ENCODE assay signal across 20 cellular contexts in the genomic region with DNA sequence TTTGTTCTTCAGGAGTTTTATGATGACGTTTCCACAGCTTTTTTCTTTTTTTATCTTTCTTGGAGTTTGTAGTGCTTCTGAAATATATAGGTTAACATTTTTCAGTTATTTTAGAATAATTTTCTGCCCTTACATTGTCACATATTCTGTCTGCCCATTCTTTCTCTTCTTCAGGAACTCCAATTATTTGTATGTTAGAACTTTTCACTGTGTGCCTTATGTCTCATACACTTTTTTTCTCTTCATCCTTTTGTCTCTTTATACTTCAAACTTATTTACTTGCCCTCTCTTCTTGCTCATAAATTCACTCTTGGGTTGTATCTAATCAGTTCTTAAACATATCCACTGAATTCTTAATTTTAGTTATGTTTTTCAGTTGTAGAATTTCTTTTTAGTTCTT.
DNase-seq lines count a peak whose midpoint lies in the region; ATAC-seq and TF ChIP-seq lines count a peak whose summit lies in the region.
"Had no signal": no experiment of that assay in that cellular context is flagged by ENCODE, and none has a peak within 500 bp of the region (broad histone marks: within the 10 kb centered on the region; RNA-seq: fewer than 3 reads in every experiment).

No MANE protein-coding gene starts in this region.

- H3K4me3 Mint-ChIP-seq in central memory CD8-positive, alpha-beta T cell = no peak overlapping the region
- H3K4me3 Mint-ChIP-seq in mesothelial cell of epicardium = no peak overlapping the region
- H3K4me3 Mint-ChIP-seq: B cell; CD4-positive, alpha-beta T cell; CD8-positive, alpha-beta T cell had no signal

- peak overlapping the region; percentile 54 for H3K27ac Mint-ChIP-seq in central memory CD8-positive, alpha-beta T cell (ENCODE audit: low read depth)
- no peak overlapping the region for H3K27ac Mint-ChIP-seq in mesothelial cell of epicardium
- H3K27ac Mint-ChIP-seq: B cell; CD4-positive, alpha-beta T cell; CD8-positive, alpha-beta T cell had no signal

- no peak overlapping the region for H3K4me3 ChIP-seq in HEK293 (ENCODE audit: low read depth, low read length)
- H3K4me3 ChIP-seq: BLaER1 treated with 17β-estradiol and CSF1 and Interleukin-3, amounts not matched to agents 10 nM and 100 nM had no signal

- no peak overlapping the region for H3K27ac ChIP-seq in HEK293 (ENCODE audit: extremely low read depth, low read depth, low read length)
- H3K27ac ChIP-seq: BLaER1 treated with 17β-estradiol and CSF1 and Interleukin-3, amounts not matched to agents 10 nM and 100 nM; C4-2B had no signal

- H3K9me3 Mint-ChIP-seq in central memory CD8-positive, alpha-beta T cell = no peaks in the 10 kb centered on the region
- H3K9me3 Mint-ChIP-seq in mesothelial cell of epicardium = peaks cover 24% of the 10 kb centered on the region

- H3K27me3 Mint-ChIP-seq in central memory CD8-positive, alpha-beta T cell = no peaks in the 10 kb centered on the region
- no peaks in the 10 kb centered on the region for H3K27me3 Mint-ChIP-seq in mesothelial cell of epicardium (ENCODE audit: low read depth)
- H3K27me3 Mint-ChIP-seq: B cell; CD4-positive, alpha-beta T cell had no signal

- no peak for ATAC-seq in central memory CD8-positive, alpha-beta T cell (replicated peaks; ENCODE audit: extremely low read depth, poor library complexity, severe bottlenecking)
- ATAC-seq: CD8-positive, alpha-beta T cell had no signal

- peaks cover 21 to 25% of the 10 kb centered on the region in 2 experiments for H3K36me3 ChIP-seq in HEK293 (ENCODE audit: control insufficient read depth in 2 of 2, insufficient read depth in 1 of 2, low read length in 2 of 2)

- CTCF ChIA-PET in HEK293 (lab: Yijun Ruan, JAX) = no interaction called here

- no peaks in the 10 kb centered on the region for H3K9me3 ChIP-seq in HEK293 (ENCODE audit: control insufficient read depth, insufficient read depth, low read depth, low read length)

- H3K36me3 Mint-ChIP-seq in central memory CD8-positive, alpha-beta T cell (ENCODE audit: insufficient read depth) = peaks cover 33% of the 10 kb centered on the region
- peaks cover 61% of the 10 kb centered on the region for H3K36me3 Mint-ChIP-seq in mesothelial cell of epicardium

- no peak for DNase-seq in central memory CD8-positive, alpha-beta T cell (ENCODE audit: low spot score in 2 of 2)
- no peak for DNase-seq in mesothelial cell of epicardium (ENCODE audit: low spot score in 2 of 2, unreplicated experiment in 2 of 2)
- no peak for DNase-seq in AG08395 (ENCODE audit: low spot score)
- DNase-seq in COR-L47 (lab: John Stamatoyannopoulos, UW) = no peak
- DNase-seq: 8988T; ACHN; AML-193; CD4-positive, alpha-beta T cell; CD8-positive, alpha-beta T cell; DMS 273 treated with DMSO at 0.1 percent for 48 hours; DMS153; DMS53; DMS79; DND-41; EL; GF-D8 had no signal

- H3K4me1 Mint-ChIP-seq in central memory CD8-positive, alpha-beta T cell = peaks cover 14% of the 10 kb centered on the region
- H3K4me1 Mint-ChIP-seq in mesothelial cell of epicardium = peaks cover 7% of the 10 kb centered on the region
- H3K4me1 Mint-ChIP-seq: B cell had no signal

- TF ChIP-seq CTCF in HEK293 (tag by site-specific recombination; IDR thresholded peaks at IDR 0.05) = no peak
- no peak for TF ChIP-seq CTCF in mesothelial cell of epicardium (IDR thresholded peaks at IDR 0.05; ENCODE audit: unreplicated experiment)

- no peaks in the 10 kb centered on the region for H3K4me1 ChIP-seq in HEK293 (ENCODE audit: control insufficient read depth, insufficient read depth, low read length)
- H3K4me1 ChIP-seq: BLaER1 treated with 17β-estradiol and CSF1 and Interleukin-3, amounts not matched to agents 10 nM and 100 nM had no signal

- POLR2A ChIA-PET in HEK293 (lab: Yijun Ruan, JAX) = no interaction called here

TF ChIP-seq in HEK293, 187 proteins besides CTCF, POLR2A, EP300 and RAD21:
- TF ChIP-seq ZNF184 (tag by site-specific recombination; IDR thresholded peaks at IDR 0.05) (no peak), ZNF133 (tag by site-specific recombination; IDR thresholded peaks at IDR 0.05) (peak; percentile 94)
